ENCODE assay signal across 9 cellular contexts in genomic region chr15:80093854-80094418, GRCh38. TPM values are rescaled to one million over a fixed set of nuclear protein-coding genes. Genes with fewer than 3 reads are reported as not detected.
DNase-seq lines count a peak whose midpoint lies in the region; ATAC-seq, FAIRE-seq and TF ChIP-seq lines count a peak whose summit lies in the region.
"Had no signal": no experiment of that assay in that cellular context is flagged by ENCODE, and none has a peak within 500 bp of the region (broad histone marks: within the 10 kb centered on the region; RNA-seq: fewer than 3 reads in every experiment).

No MANE protein-coding gene starts in this region.

- no peak for TF ChIP-seq CTCF in Calu3 (IDR thresholded peaks at IDR 0.05; ENCODE audit: unreplicated experiment)
- no peak for TF ChIP-seq CTCF in omental fat pad (IDR thresholded peaks at IDR 0.05)

- H3K4me3 Mint-ChIP-seq in Calu3 (ENCODE audit: low read depth, unreplicated experiment): no peak overlapping the region

- ATAC-seq in omental fat pad (ENCODE audit: low FRiP score) (peak; percentile 98), GM18868 (IDR thresholded peaks at IDR 0.05; ENCODE audit: unreplicated experiment) (no peak)

- no peaks in the 10 kb centered on the region for H3K9me3 Mint-ChIP-seq in Calu3 (ENCODE audit: low read depth, unreplicated experiment)

- CTCF ChIA-PET in Calu3 (lab: Charles Lee): no interaction called here

- no TSS peak for BruUV-seq in Calu3 (replicated peaks; lab: Mats Ljungman, UMichigan)

- peak; percentile 11 for DNase-seq in Calu3
- DNase-seq in M059J (ENCODE audit: low read depth): peak; percentile 36
- peak; percentile 61 for DNase-seq in cerebellum (ENCODE audit: low spot score)
- peak; percentile 42 for DNase-seq in omental fat pad (ENCODE audit: low spot score)
- no peak for DNase-seq in NCI-H1105 treated with DMSO at 0.1 percent for 48 hours (lab: John Stamatoyannopoulos, UW)
- DNase-seq in RCC 7860 (ENCODE audit: low spot score): no peak
- no peak for DNase-seq in DMS79 (lab: John Stamatoyannopoulos, UW)
- DNase-seq: spleen had no signal

- peaks cover 23% of the 10 kb centered on the region for H3K4me1 Mint-ChIP-seq in Calu3 (ENCODE audit: low read depth, unreplicated experiment)

- peaks cover 6% of the 10 kb centered on the region for H3K36me3 Mint-ChIP-seq in Calu3 (ENCODE audit: insufficient read depth, unreplicated experiment)

- H3K27ac Mint-ChIP-seq in Calu3 (ENCODE audit: unreplicated experiment): no peak overlapping the region

- no peak for FAIRE-seq in RCC 7860 (lab: Jason Lieb, UNC)

- intact Hi-C loops in Calu3 (cut with micrococcal nuclease; ENCODE audit: unreplicated experiment): loop anchor here (1.0 kb wide), 1 partner anchor 12 kb away; no protein-coding TSS in a partner anchor

- H3K27me3 Mint-ChIP-seq in Calu3 (ENCODE audit: unreplicated experiment): no peaks in the 10 kb centered on the region

RNA-seq across cellular contexts. Expression of gene ZFAND6, which starts 34.5 kb away (rescaled TPM):
- total RNA-seq in Calu3 (2022): 87.5 and 88.6 TPM in 2 replicates
- total RNA-seq in M059J (2014; rRNA removed; shearing (Covaris generic)): 177 and 184 TPM in 2 replicates
- 190 TPM for total RNA-seq in cerebellum
- 100 to 1,000 TPM in 2 of 4 donors, 10 to 100 TPM in 2; 85.1 to 151 (median 120) TPM for total RNA-seq in omental fat pad

RNA-seq across cellular contexts. Expression of gene FAH, which starts 58.9 kb away (rescaled TPM):
- 25.9 and 26.1 TPM in 2 replicates for total RNA-seq in Calu3 (2022)
- 40.4 and 50.0 TPM in 2 replicates for total RNA-seq in M059J (2014; rRNA removed; shearing (Covaris generic))
- 9.9 TPM for total RNA-seq in cerebellum
- total RNA-seq in omental fat pad: 100 to 1,000 TPM in 1 of 4 donors, 10 to 100 TPM in 3; 52.7 to 109 (median 83.0) TPM

Comparison
In these comparisons a context has a peak if more than half of its experiments do, and no peak if none do; other contexts are left out.
1. DNase-seq: peak in Calu3 (single experiment), M059J (single experiment), cerebellum (single experiment) and omental fat pad (single experiment); none in NCI-H1105 treated with DMSO at 0.1 percent for 48 hours (single experiment), RCC 7860 (single experiment) and DMS79 (single experiment).